In the genomic region with DNA sequence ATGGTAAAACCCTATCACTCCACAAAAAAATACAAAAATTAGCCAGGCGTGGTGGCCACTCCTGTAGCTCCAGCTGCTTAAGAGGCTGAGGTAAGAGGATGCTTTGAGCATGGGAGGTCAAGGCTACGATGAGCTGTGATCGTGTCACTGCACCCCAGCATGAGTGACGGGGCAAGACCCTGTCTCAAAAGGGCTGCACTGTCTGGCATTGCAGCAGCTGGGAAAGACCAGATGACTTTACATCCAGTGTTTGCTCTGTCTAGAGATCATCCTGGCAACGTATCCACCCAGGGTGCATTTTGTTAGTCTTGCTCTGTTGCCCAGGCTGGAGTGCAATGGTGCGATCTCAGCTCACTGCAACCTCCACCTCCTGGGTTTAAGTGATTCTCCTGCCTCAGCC, we compare ENCODE assay signal across 19 cellular contexts. TPM values are rescaled to one million over a fixed set of nuclear protein-coding genes. Genes with fewer than 3 reads are reported as not detected.
DNase-seq lines count a peak whose midpoint lies in the region; ATAC-seq and TF ChIP-seq lines count a peak whose summit lies in the region.
"Had no signal": no experiment of that assay in that cellular context is flagged by ENCODE, and none has a peak within 500 bp of the region (broad histone marks: within the 10 kb centered on the region; RNA-seq: fewer than 3 reads in every experiment).

No MANE protein-coding gene starts in this region.

- in situ Hi-C loops in gastrocnemius medialis (cut with MboI; ENCODE audit: low sequenced_read_pairs in 4 of 4): no loop called here

- H3K23me2 ChIP-seq in H9 (ENCODE audit: insufficient read length, low read depth, low read length, poor library complexity, severe bottlenecking): no peaks in the 10 kb centered on the region

- no peaks in the 10 kb centered on the region for H3K27me3 Mint-ChIP-seq in H9 (ENCODE audit: low read depth)

- no peak overlapping the region for H4K91ac ChIP-seq in H9 (ENCODE audit: insufficient read length, low read depth, low read length)
- no peak overlapping the region for H4K91ac ChIP-seq in mesenchymal stem cell (ENCODE audit: low read length)

- no peak overlapping the region for H4K5ac ChIP-seq in H9 (ENCODE audit: insufficient read length, low read depth, low read length)

- H3K27me3 ChIP-seq in H9 (ENCODE audit: insufficient read depth, low read length): no peaks in the 10 kb centered on the region
- H3K27me3 ChIP-seq in WERI-Rb-1 (ENCODE audit: insufficient read depth, low read depth, severe bottlenecking): no peaks in the 10 kb centered on the region
- H3K27me3 ChIP-seq in mesenchymal stem cell (ENCODE audit: control insufficient read depth in 1 of 2, insufficient read depth in 1 of 2, low read length in 2 of 2): no peaks in the 10 kb centered on the region
- no peaks in the 10 kb centered on the region for H3K27me3 ChIP-seq in gastrocnemius medialis
- H3K27me3 ChIP-seq: SJSA1 had no signal

- no peak overlapping the region for H3K18ac ChIP-seq in H9 (ENCODE audit: insufficient read length, low read depth, low read length)
- peak overlapping the region in 1 of 2 experiments; percentile 26 for H3K18ac ChIP-seq in mesenchymal stem cell (ENCODE audit: low read depth in 1 of 2, low read length in 2 of 2)

- H4K20me1 ChIP-seq in H9 (ENCODE audit: control insufficient read depth, insufficient read depth, insufficient read length): no peaks in the 10 kb centered on the region

- no peak for TF ChIP-seq CTCF in H9 (conservative IDR thresholded peaks at IDR 0.05)
- no peak for TF ChIP-seq CTCF in WERI-Rb-1 (IDR thresholded peaks at IDR 0.05; ENCODE audit: low read depth, low read length)
- TF ChIP-seq CTCF in gastrocnemius medialis (IDR thresholded peaks at IDR 0.05 in 4 of 5, conservative IDR thresholded peaks at IDR 0.05 in 1 of 5): no peak
- TF ChIP-seq CTCF in coronary artery (IDR thresholded peaks at IDR 0.05): no peak

- H3K9me3 Mint-ChIP-seq in H9: peaks cover 0 to 3% of the 10 kb centered on the region in 2 experiments; a peak in 2 of 5 replicates
- H3K9me3 Mint-ChIP-seq: CD4-positive, alpha-beta T cell had no signal

- H3K36me3 ChIP-seq in WERI-Rb-1 (peaks cover 16% of the 10 kb centered on the region), mesenchymal stem cell (ENCODE audit: control insufficient read depth in 1 of 2, insufficient read depth in 2 of 2, low read depth in 1 of 2, low read length in 2 of 2) (peaks cover 0 to 3% of the 10 kb centered on the region in 2 experiments), gastrocnemius medialis (no peaks in the 10 kb centered on the region)
- H3K36me3 ChIP-seq: SJSA1 had no signal

- no peak for TF ChIP-seq POLR2A in gastrocnemius medialis (IDR thresholded peaks at IDR 0.05)

- H3K79me1 ChIP-seq in H9 (ENCODE audit: insufficient read depth, low read depth, low read length, poor library complexity, severe bottlenecking): no peaks in the 10 kb centered on the region
- peaks cover 27% of the 10 kb centered on the region for H3K79me1 ChIP-seq in mesenchymal stem cell (replicated peaks; ENCODE audit: low read length, poor library complexity, severe bottlenecking)

- no peak overlapping the region for H3K4me3 Mint-ChIP-seq in H9
- H3K4me3 Mint-ChIP-seq: CD4-positive, alpha-beta T cell had no signal

- H3K4me2 ChIP-seq in H9 (ENCODE audit: insufficient read depth, insufficient read length, low read length) (no peak overlapping the region), mesenchymal stem cell (ENCODE audit: low read length, poor library complexity, severe bottlenecking) (no peak overlapping the region)
- H3K4me2 ChIP-seq: A549 had no signal

- H3K4ac ChIP-seq in H9 (ENCODE audit: low read depth, low read length): no peak overlapping the region
- H3K4ac ChIP-seq in mesenchymal stem cell (ENCODE audit: low read depth in 1 of 2, low read length in 2 of 2): no peak overlapping the region

- H3K4me3 ChIP-seq in WERI-Rb-1 (ENCODE audit: low read depth, low read length) (no peak overlapping the region), mesenchymal stem cell (ENCODE audit: insufficient read depth in 1 of 2, low read depth in 1 of 2, low read length in 2 of 2) (no peak overlapping the region), gastrocnemius medialis (no peak overlapping the region), coronary artery (no peak overlapping the region)
- H3K4me3 ChIP-seq: A549, SJSA1 had no signal

- no peak overlapping the region for H3K56ac ChIP-seq in H9 (ENCODE audit: insufficient read length, low read depth, low read length)

- H3K9ac ChIP-seq in H9 (ENCODE audit: extremely low read depth, insufficient read length, low read length) (no peak overlapping the region), mesenchymal stem cell (ENCODE audit: low read length) (no peak overlapping the region)

- H2BK15ac ChIP-seq in H9 (ENCODE audit: low read depth, low read length): no peak overlapping the region
- no peak overlapping the region for H2BK15ac ChIP-seq in mesenchymal stem cell (ENCODE audit: low read depth, poor library complexity, severe bottlenecking)

- intact Hi-C loops in gastrocnemius medialis (cut with DNase I; ENCODE audit: low total_unique reads): no loop called here

- no peaks in the 10 kb centered on the region for H3K9me3 ChIP-seq in H9 (ENCODE audit: control insufficient read depth, low read depth, low read length)
- H3K9me3 ChIP-seq in WERI-Rb-1 (ENCODE audit: severe bottlenecking): peaks cover 2% of the 10 kb centered on the region
- peaks cover 4% of the 10 kb centered on the region for H3K9me3 ChIP-seq in mesenchymal stem cell (ENCODE audit: control insufficient read depth, low read length)
- no peaks in the 10 kb centered on the region for H3K9me3 ChIP-seq in gastrocnemius medialis
- H3K9me3 ChIP-seq: Caco-2, SJSA1 had no signal

- H2BK5ac ChIP-seq in H9 (ENCODE audit: insufficient read length, low read length) (no peak overlapping the region), mesenchymal stem cell (ENCODE audit: low read depth, low read length, poor library complexity, severe bottlenecking) (no peak overlapping the region)

- H3K4me1 ChIP-seq in H9 (ENCODE audit: insufficient read depth, low read length): peaks cover 2% of the 10 kb centered on the region; the same call in 1 of the 2 replicates
- H3K4me1 ChIP-seq in mesenchymal stem cell (ENCODE audit: control insufficient read depth, insufficient read depth, low read depth, low read length): peaks cover 11% of the 10 kb centered on the region
- H3K4me1 ChIP-seq in gastrocnemius medialis: peaks cover 16 to 51% of the 10 kb centered on the region in 2 donors
- H3K4me1 ChIP-seq: A549, Caco-2 had no signal

- peak overlapping the region in 2 of 3 experiments; percentile 32 to 84; a peak in 2 of 7 replicates for H3K27ac Mint-ChIP-seq in H9
- H3K27ac Mint-ChIP-seq: CD4-positive, alpha-beta T cell had no signal

- H2AFZ ChIP-seq in H9 (ENCODE audit: low read length): no peak overlapping the region
- no peak overlapping the region for H2AFZ ChIP-seq in mesenchymal stem cell (ENCODE audit: low read depth, low read length)
- H2AFZ ChIP-seq: GM23248 had no signal

- ATAC-seq in gastrocnemius medialis (no peak), GM19455 (IDR thresholded peaks at IDR 0.05; ENCODE audit: unreplicated experiment) (no peak)
- ATAC-seq: PC-3 had no signal

- H3K27ac ChIP-seq in H9 (ENCODE audit: insufficient read length, low read depth, low read length): no peak overlapping the region
- H3K27ac ChIP-seq in WERI-Rb-1: peak overlapping the region; percentile 41
- H3K27ac ChIP-seq in mesenchymal stem cell (ENCODE audit: low read length, poor library complexity, severe bottlenecking): no peak overlapping the region
- H3K27ac ChIP-seq in gastrocnemius medialis: peak overlapping the region in 3 of 4 donors; percentile 72 to 84 (median 77)
- H3K27ac ChIP-seq in coronary artery: no peak overlapping the region
- H3K27ac ChIP-seq: A549 had no signal

- H3K79me2 ChIP-seq in H9 (ENCODE audit: insufficient read depth, low read length): peaks cover 2% of the 10 kb centered on the region; the same call in 1 of the 2 replicates

- no peak overlapping the region for H3K23ac ChIP-seq in H9 (ENCODE audit: insufficient read length, low read depth, low read length)
- H3K23ac ChIP-seq in mesenchymal stem cell (ENCODE audit: low read length in 2 of 2): no peak overlapping the region

- H2BK120ac ChIP-seq in H9 (ENCODE audit: low read depth, low read length, poor library complexity, severe bottlenecking) (no peak overlapping the region), mesenchymal stem cell (ENCODE audit: low read depth, low read length) (no peak overlapping the region)

- H4K8ac ChIP-seq in H9 (replicated peaks; ENCODE audit: insufficient read length, low read depth, low read length) (no peak overlapping the region), mesenchymal stem cell (ENCODE audit: low read length) (peak overlapping the region; percentile 8)

- peaks cover 9 to 13% (median 12%) of the 10 kb centered on the region in 3 experiments; a peak in 6 of 7 replicates for H3K36me3 Mint-ChIP-seq in H9 (ENCODE audit: insufficient read depth in 1 of 3, low read depth in 3 of 3)

- no peak overlapping the region for H3K14ac ChIP-seq in H9 (ENCODE audit: insufficient read depth, low read length)
- no peak overlapping the region for H3K14ac ChIP-seq in mesenchymal stem cell (ENCODE audit: low read length in 2 of 2)

- peaks cover 11% of the 10 kb centered on the region in 2 experiments for H3K4me1 Mint-ChIP-seq in H9

- no peak overlapping the region for H2BK12ac ChIP-seq in H9 (ENCODE audit: insufficient read length, low read depth, low read length)
- peak overlapping the region in 1 of 2 experiments; percentile 0 for H2BK12ac ChIP-seq in mesenchymal stem cell (ENCODE audit: low read length in 2 of 2)

- H2BK20ac ChIP-seq in H9 (ENCODE audit: low read depth, low read length, poor library complexity, severe bottlenecking): no peak overlapping the region

- H2AK5ac ChIP-seq in H9 (ENCODE audit: insufficient read length, low read length) (no peak overlapping the region), mesenchymal stem cell (ENCODE audit: low read length, severe bottlenecking) (peak overlapping the region; percentile 12)

- no CpG with 5 or more reads among the region's 6 CpGs for WGBS in H9 (ENCODE audit: extremely low coverage, insufficient read length, low lambda C conversion rate)
- WGBS in mesenchymal stem cell: 96% methylated on average over 6 of the region's 6 CpGs

- DNase-seq in H9: no peak
- no peak for DNase-seq in WERI-Rb-1
- DNase-seq in mesenchymal stem cell: no peak
- DNase-seq in gastrocnemius medialis: no peak
- DNase-seq in NCI-H345 treated with DMSO at 0.1 percent for 48 hours (lab: John Stamatoyannopoulos, UW; ENCODE audit: unreplicated experiment): no peak
- DNase-seq in coronary artery (ENCODE audit: low spot score): no peak
- DNase-seq: Caco-2; CD4-positive, alpha-beta T cell; DMS153; GF-D8; GM23248; MM.1S; NCI-H1105; NCI-H510A treated with DMSO at 0.1 percent for 48 hours; NCI-H774; PC-3 had no signal

- H3T11ph ChIP-seq in H9 (ENCODE audit: low read length): no peak overlapping the region

RNA-seq across cellular contexts. Expression of a gene that starts 52.0 kb away (rescaled TPM):
- total RNA-seq in H9 (2021) (24.3 and 25.3 TPM in 2 replicates), gastrocnemius medialis (10 to 100 TPM; 24.2 to 58.2 (median 33.0) TPM)
- polyA plus RNA-seq in mesenchymal stem cell (2013, experiment 1 of 2): 6.9 TPM
- 6.6 TPM for polyA plus RNA-seq in mesenchymal stem cell (2013, experiment 2 of 2)

RNA-seq across cellular contexts. Expression of a gene that starts 52.1 kb away (rescaled TPM):
- total RNA-seq in H9 (2021) (99.8 and 106 TPM in 2 replicates), gastrocnemius medialis (10 to 100 TPM; 17.6 to 38.1 (median 22.8) TPM)
- 35.2 TPM for polyA plus RNA-seq in mesenchymal stem cell (2013, experiment 1 of 2)
- 34.5 TPM for polyA plus RNA-seq in mesenchymal stem cell (2013, experiment 2 of 2)

Comparison
In these comparisons a context has a peak if more than half of its experiments do, and no peak if none do; other contexts are left out.
1. H3K27ac ChIP-seq: peak in WERI-Rb-1 (single experiment) and gastrocnemius medialis (3 of 4); none in H9 (single experiment), mesenchymal stem cell (single experiment) and coronary artery (0 of 2).